Comparison of ENCODE assay signal across 1 cellular context in the genomic region with DNA sequence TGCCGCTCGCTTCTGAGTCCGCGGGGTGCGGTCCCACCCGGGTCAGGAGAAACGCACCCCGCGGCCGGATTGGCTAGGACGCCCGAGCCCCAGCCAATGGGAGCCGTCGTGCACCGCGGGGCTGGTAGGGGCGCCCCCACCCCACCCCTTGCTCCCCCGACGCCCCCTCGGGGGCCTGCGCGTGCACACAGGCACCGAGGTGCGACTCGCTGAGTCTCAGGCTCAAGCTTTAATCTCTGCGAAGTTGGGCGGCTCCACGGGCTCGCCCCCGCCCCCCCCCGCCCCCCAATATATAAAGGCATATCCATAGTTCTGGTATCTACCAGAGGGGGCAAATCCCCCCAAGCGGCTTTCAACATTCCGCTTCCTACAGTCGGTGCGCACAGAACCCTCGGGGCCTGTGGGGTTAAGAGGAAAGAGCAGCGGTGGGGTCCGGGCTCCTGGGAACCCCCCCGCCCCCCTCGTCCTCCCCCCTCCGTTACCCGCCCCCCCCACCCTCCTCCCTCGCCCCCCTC.
TF ChIP-seq lines count a peak whose summit lies in the region.

A gene with protein sequence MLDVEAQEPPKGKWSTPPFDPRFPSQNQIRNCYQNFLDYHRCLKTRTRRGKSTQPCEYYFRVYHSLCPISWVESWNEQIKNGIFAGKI (minus strand): TSS at position 22 of the 515 bp plus-strand sequence. CDS start 198 bp downstream, outside the sequence.

TF ChIP-seq in H1, 55 proteins besides CTCF, POLR2A, EP300 and RAD21:
- TF ChIP-seq TAF1 (IDR thresholded peaks at IDR 0.05; ENCODE audit: low read depth, low read length), result 0 out of 2 replicates have a peak, but pooled peaks have one; percentile 25
- no peak for TF ChIP-seq TCF12 (IDR thresholded peaks at IDR 0.05; ENCODE audit: low read depth, low read length)
- TF ChIP-seq TAF7 (optimal IDR thresholded peaks at IDR 0.05; ENCODE audit: borderline replicate concordance, low read depth, low read length), result peak; percentile 16
- no peak for TF ChIP-seq YY1 (IDR thresholded peaks at IDR 0.05; ENCODE audit: low read depth, low read length)
- TF ChIP-seq, protein P1, sequence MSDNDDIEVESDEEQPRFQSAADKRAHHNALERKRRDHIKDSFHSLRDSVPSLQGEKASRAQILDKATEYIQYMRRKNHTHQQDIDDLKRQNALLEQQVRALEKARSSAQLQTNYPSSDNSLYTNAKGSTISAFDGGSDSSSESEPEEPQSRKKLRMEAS (IDR thresholded peaks at IDR 0.05), result 0 out of 2 replicates have a peak, but pooled peaks have one; percentile 23
- TF ChIP-seq SUZ12 (IDR thresholded peaks at IDR 0.05; ENCODE audit: low read length), result 0 out of 2 replicates have a peak, but pooled peaks have one; percentile 23
- TF ChIP-seq E2F6 (IDR thresholded peaks at IDR 0.05), result no peak
- peak; percentile 30 for TF ChIP-seq ASH2L (IDR thresholded peaks at IDR 0.05; ENCODE audit: low read length)
